Comparison of ENCODE assay signal across 8 cellular contexts in the genomic region with DNA sequence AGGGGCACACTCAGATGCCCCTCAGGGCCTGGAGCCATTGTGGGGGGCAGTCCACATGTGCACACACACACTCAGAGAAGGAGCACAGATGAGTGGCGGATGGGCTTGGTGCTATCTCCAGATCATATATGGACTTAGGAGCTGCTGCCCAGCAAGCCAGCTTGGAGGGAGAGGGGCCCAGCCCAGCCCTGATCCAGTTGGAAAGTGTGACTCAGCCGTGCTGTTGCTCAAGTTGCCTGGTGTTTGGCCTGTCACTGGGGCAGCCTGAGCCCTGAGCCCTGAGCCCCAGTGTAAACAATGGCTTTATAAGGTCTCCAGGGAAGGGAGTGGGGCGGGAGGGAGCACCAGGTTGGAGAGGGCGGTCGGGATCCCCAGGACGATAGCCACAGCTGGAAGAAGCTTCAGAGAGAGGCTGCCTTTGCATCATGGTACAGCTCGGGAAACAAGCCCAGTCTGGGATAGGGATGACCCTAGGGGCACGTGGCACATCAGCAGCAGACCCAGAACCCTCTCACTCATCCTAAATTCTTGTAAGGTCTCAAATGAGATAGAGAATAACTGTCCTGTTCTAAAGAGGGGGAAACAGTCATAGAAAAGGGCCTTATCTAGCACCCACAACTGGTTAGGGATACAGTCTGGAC. TPM values are rescaled to one million over a fixed set of nuclear protein-coding genes. Genes with fewer than 3 reads are reported as not detected.
DNase-seq lines count a peak whose midpoint lies in the region; ATAC-seq and TF ChIP-seq lines count a peak whose summit lies in the region.

No MANE protein-coding gene starts in this region.

- H3K27me3 ChIP-seq in hepatocyte (no peaks in the 10 kb centered on the region), spleen (replicated peaks in 1 of 7) (no peaks in the 10 kb centered on the region), GM23338 (ENCODE audit: insufficient read depth) (peaks cover 22% of the 10 kb centered on the region)

- in situ Hi-C loops in astrocyte of the spinal cord (cut with HindIII; ENCODE audit: low sequenced_read_pairs), result no loop called here

- DNase-seq in HCEC 1CT, result peak; percentile 99
- DNase-seq in astrocyte of the spinal cord (ENCODE audit: low read depth, low spot score), result peak; percentile 83
- DNase-seq in hepatocyte (ENCODE audit: low spot score), result peak; percentile 94
- DNase-seq in spleen, result peak; percentile 62
- DNase-seq in GM23338 (ENCODE audit: low spot score), result no peak
- no peak for DNase-seq in NCI-H1092 (lab: John Stamatoyannopoulos, UW)

- H3K4me2 ChIP-seq in hepatocyte (peak overlapping the region; percentile 23), GM23338 (no peak overlapping the region)

- intact Hi-C loops in spleen (cut with DNase I; ENCODE audit: low total_unique reads), result no loop called here

- H3K4me1 Mint-ChIP-seq in GM23338, result peaks cover 18% of the 10 kb centered on the region

- H3K4me1 ChIP-seq in hepatocyte (ENCODE audit: insufficient read depth) (peaks cover 13% of the 10 kb centered on the region), spleen (peaks cover 0 to 27% (median 21%) of the 10 kb centered on the region in 6 donors), GM23338 (ENCODE audit: insufficient read depth) (peaks cover 32% of the 10 kb centered on the region)

- H3K36me3 Mint-ChIP-seq in GM23338 (ENCODE audit: low read depth), result no peaks in the 10 kb centered on the region

- H3K9me3 ChIP-seq in hepatocyte (ENCODE audit: low read depth), result no peaks in the 10 kb centered on the region
- H3K9me3 ChIP-seq in spleen, result no peaks in the 10 kb centered on the region

- H3K27ac ChIP-seq in hepatocyte (peak overlapping the region; percentile 94), spleen (peak overlapping the region in 3 of 8 donors; percentile 36 to 42 (median 37)), GM23338 (ENCODE audit: low read depth) (no peak overlapping the region)

- ATAC-seq in HG03460 (IDR thresholded peaks at IDR 0.05; ENCODE audit: unreplicated experiment) (no peak), GM23338 (no peak), HG02840 (IDR thresholded peaks at IDR 0.05; ENCODE audit: low FRiP score, unreplicated experiment) (no peak)

- no peak overlapping the region for H3K4me3 Mint-ChIP-seq in GM23338

- H3K27ac Mint-ChIP-seq in GM23338, result no peak overlapping the region

- no peaks in the 10 kb centered on the region for H3K9me2 ChIP-seq in hepatocyte (replicated peaks; ENCODE audit: insufficient read depth)
- H3K9me2 ChIP-seq in GM23338 (ENCODE audit: insufficient read depth), result no peaks in the 10 kb centered on the region

- H3F3A ChIP-seq in GM23338 (replicated peaks; ENCODE audit: low read depth), result peaks cover 17% of the 10 kb centered on the region; the same call in 1 of the 2 replicates

- H3K27me3 Mint-ChIP-seq in GM23338 (ENCODE audit: insufficient read depth, low read depth, poor library complexity), result peaks cover 40% of the 10 kb centered on the region

- H3K4me3 ChIP-seq in astrocyte of the spinal cord (ENCODE audit: low read depth, low read length) (no peak overlapping the region), hepatocyte (no peak overlapping the region), spleen (no peak overlapping the region), GM23338 (no peak overlapping the region)

- H3K79me2 ChIP-seq in hepatocyte (no peaks in the 10 kb centered on the region), GM23338 (replicated peaks; ENCODE audit: insufficient read depth) (no peaks in the 10 kb centered on the region)

- no peaks in the 10 kb centered on the region; the same call in 2 of the 3 replicates for H3K9me3 Mint-ChIP-seq in GM23338

- no peak overlapping the region for H2AFZ ChIP-seq in hepatocyte
- no peak overlapping the region for H2AFZ ChIP-seq in GM23338

- TF ChIP-seq POLR2A in spleen (IDR thresholded peaks at IDR 0.05), result no peak

- 76% methylated on average over 8 of the region's 8 CpGs for WGBS in hepatocyte (ENCODE audit: low lambda C conversion rate, missing lambda C conversion rate)
- whole genome bisulfite sequencing in spleen, 5 donors, result 83 to 92% (median 88%) methylated on average over 8 of the region's 8 CpGs

- H3K36me3 ChIP-seq in hepatocyte (replicated peaks; ENCODE audit: insufficient read depth, low read depth), result no peaks in the 10 kb centered on the region
- H3K36me3 ChIP-seq in spleen, result peaks cover 0 to 76% (median 24%) of the 10 kb centered on the region in 6 donors
- no peaks in the 10 kb centered on the region for H3K36me3 ChIP-seq in GM23338 (ENCODE audit: insufficient read depth)

- TF ChIP-seq CTCF in astrocyte of the spinal cord (IDR thresholded peaks at IDR 0.05; ENCODE audit: low read depth, low read length) (no peak), hepatocyte (IDR thresholded peaks at IDR 0.05; ENCODE audit: poor library complexity) (no peak), spleen (IDR thresholded peaks at IDR 0.05 in 8 of 11, conservative IDR thresholded peaks at IDR 0.05 in 3 of 11) (no peak), GM23338 (conservative IDR thresholded peaks at IDR 0.05; ENCODE audit: low read depth in 2 of 2) (no peak)

- H4K20me1 ChIP-seq in hepatocyte (ENCODE audit: insufficient read depth, poor library complexity, severe bottlenecking) (no peaks in the 10 kb centered on the region), GM23338 (replicated peaks; ENCODE audit: insufficient read depth) (peaks cover 6% of the 10 kb centered on the region; the same call in 1 of the 2 replicates)

TF ChIP-seq in GM23338, 12 proteins besides CTCF, POLR2A, EP300 and RAD21 (continues in another document):
- TF ChIP-seq, protein P1, sequence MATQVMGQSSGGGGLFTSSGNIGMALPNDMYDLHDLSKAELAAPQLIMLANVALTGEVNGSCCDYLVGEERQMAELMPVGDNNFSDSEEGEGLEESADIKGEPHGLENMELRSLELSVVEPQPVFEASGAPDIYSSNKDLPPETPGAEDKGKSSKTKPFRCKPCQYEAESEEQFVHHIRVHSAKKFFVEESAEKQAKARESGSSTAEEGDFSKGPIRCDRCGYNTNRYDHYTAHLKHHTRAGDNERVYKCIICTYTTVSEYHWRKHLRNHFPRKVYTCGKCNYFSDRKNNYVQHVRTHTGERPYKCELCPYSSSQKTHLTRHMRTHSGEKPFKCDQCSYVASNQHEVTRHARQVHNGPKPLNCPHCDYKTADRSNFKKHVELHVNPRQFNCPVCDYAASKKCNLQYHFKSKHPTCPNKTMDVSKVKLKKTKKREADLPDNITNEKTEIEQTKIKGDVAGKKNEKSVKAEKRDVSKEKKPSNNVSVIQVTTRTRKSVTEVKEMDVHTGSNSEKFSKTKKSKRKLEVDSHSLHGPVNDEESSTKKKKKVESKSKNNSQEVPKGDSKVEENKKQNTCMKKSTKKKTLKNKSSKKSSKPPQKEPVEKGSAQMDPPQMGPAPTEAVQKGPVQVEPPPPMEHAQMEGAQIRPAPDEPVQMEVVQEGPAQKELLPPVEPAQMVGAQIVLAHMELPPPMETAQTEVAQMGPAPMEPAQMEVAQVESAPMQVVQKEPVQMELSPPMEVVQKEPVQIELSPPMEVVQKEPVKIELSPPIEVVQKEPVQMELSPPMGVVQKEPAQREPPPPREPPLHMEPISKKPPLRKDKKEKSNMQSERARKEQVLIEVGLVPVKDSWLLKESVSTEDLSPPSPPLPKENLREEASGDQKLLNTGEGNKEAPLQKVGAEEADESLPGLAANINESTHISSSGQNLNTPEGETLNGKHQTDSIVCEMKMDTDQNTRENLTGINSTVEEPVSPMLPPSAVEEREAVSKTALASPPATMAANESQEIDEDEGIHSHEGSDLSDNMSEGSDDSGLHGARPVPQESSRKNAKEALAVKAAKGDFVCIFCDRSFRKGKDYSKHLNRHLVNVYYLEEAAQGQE (IDR thresholded peaks at IDR 0.05; ENCODE audit: unreplicated experiment), result no peak
- TF ChIP-seq, protein P2, sequence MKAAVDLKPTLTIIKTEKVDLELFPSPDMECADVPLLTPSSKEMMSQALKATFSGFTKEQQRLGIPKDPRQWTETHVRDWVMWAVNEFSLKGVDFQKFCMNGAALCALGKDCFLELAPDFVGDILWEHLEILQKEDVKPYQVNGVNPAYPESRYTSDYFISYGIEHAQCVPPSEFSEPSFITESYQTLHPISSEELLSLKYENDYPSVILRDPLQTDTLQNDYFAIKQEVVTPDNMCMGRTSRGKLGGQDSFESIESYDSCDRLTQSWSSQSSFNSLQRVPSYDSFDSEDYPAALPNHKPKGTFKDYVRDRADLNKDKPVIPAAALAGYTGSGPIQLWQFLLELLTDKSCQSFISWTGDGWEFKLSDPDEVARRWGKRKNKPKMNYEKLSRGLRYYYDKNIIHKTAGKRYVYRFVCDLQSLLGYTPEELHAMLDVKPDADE (IDR thresholded peaks at IDR 0.05), result no peak
- no peak for TF ChIP-seq JUNB (IDR thresholded peaks at IDR 0.05; ENCODE audit: unreplicated experiment)
- no peak for TF ChIP-seq EZH2 (IDR thresholded peaks at IDR 0.05; ENCODE audit: low read depth, unreplicated experiment)
- TF ChIP-seq POLR2AphosphoS5 (IDR thresholded peaks at IDR 0.05; ENCODE audit: low read depth), result no peak
- TF ChIP-seq CREB1 (CRISPR knock-in tag; IDR thresholded peaks at IDR 0.05; ENCODE audit: low read depth), result no peak

RNA-seq across cellular contexts. Expression of a gene that starts 4.8 kb away (rescaled TPM):
- 130 and 156 TPM in 2 replicates for total RNA-seq in hepatocyte
- polyA plus RNA-seq in hepatocyte, result 240 and 307 TPM in 2 replicates
- 10 to 100 TPM; 47.0 to 74.4 (median 66.7) TPM for total RNA-seq in spleen
- 100 to 1,000 TPM; 119 to 151 (median 138) TPM for polyA plus RNA-seq in spleen
- total RNA-seq in GM23338 (2014; rRNA removed; shearing (Covaris generic)), result 44.9 and 67.6 TPM in 2 replicates
- polyA plus RNA-seq in GM23338 (2016; fragmentation: Nextera tagmentation; extraction: Ambion mirVana), result 49.7 and 50.8 TPM in 2 replicates

RNA-seq across cellular contexts. Expression of a gene that starts 20.2 kb away (rescaled TPM):
- total RNA-seq in hepatocyte (3.4 and 3.5 TPM in 2 replicates), spleen (under 1 TPM in 5 of 7 donors, not detected in 2; 0.23 to 0.87 (median 0.60) TPM)
- polyA plus RNA-seq in hepatocyte (5.6 and 6.1 TPM in 2 replicates), spleen (under 1 TPM; 0.14 to 0.51 (median 0.33) TPM), GM23338 (2016; fragmentation: Nextera tagmentation; extraction: Ambion mirVana) (4.8 and 5.3 TPM in 2 replicates)
- total RNA-seq in GM23338 (2014; rRNA removed; shearing (Covaris generic)), result 11.2 and 14.5 TPM in 2 replicates

RNA-seq across cellular contexts. Expression of a gene that starts 21.4 kb away (rescaled TPM):
- total RNA-seq in hepatocyte (43.0 and 64.7 TPM in 2 replicates), spleen (100 to 1,000 TPM; 124 to 230 (median 159) TPM)
- polyA plus RNA-seq in hepatocyte (88.7 and 112 TPM in 2 replicates), spleen (10 to 100 TPM; 21.2 to 88.9 (median 47.0) TPM), GM23338 (2016; fragmentation: Nextera tagmentation; extraction: Ambion mirVana) (32.2 and 34.0 TPM in 2 replicates)
- total RNA-seq in GM23338 (2014; rRNA removed; shearing (Covaris generic)), result 16.3 and 27.4 TPM in 2 replicates

RNA-seq across cellular contexts. Expression of a gene that starts 37.7 kb away (rescaled TPM):
- 0.04 and 0.10 TPM in 2 replicates for total RNA-seq in hepatocyte
- polyA plus RNA-seq in hepatocyte, result 0.33 and 0.52 TPM in 2 replicates
- not detected for total RNA-seq in spleen
- polyA plus RNA-seq in spleen, result not detected
- 31.0 and 34.5 TPM in 2 replicates for total RNA-seq in GM23338 (2014; rRNA removed; shearing (Covaris generic))
- polyA plus RNA-seq in GM23338 (2016; fragmentation: Nextera tagmentation; extraction: Ambion mirVana), result 15.3 and 18.0 TPM in 2 replicates

RNA-seq across cellular contexts. Expression of a gene that starts 57.4 kb away (rescaled TPM):
- total RNA-seq in hepatocyte (48.0 and 49.3 TPM in 2 replicates), spleen (10 to 100 TPM; 22.6 to 28.5 (median 25.7) TPM)
- polyA plus RNA-seq in hepatocyte (43.2 and 46.5 TPM in 2 replicates), spleen (10 to 100 TPM; 12.4 to 19.3 (median 12.5) TPM), GM23338 (2016; fragmentation: Nextera tagmentation; extraction: Ambion mirVana) (6.8 and 7.6 TPM in 2 replicates)
- total RNA-seq in GM23338 (2014; rRNA removed; shearing (Covaris generic)), result 13.6 and 15.5 TPM in 2 replicates

Comparison
In these comparisons a context has a peak if more than half of its experiments do, and no peak if none do; other contexts are left out.
1. DNase-seq: peak in HCEC 1CT (single experiment), astrocyte of the spinal cord (single experiment), hepatocyte (single experiment) and spleen (single experiment); none in GM23338 (single experiment) and NCI-H1092 (single experiment).